26 cellular contexts compared by ENCODE assay signal in genomic region chr10:75889051-75889450, GRCh38.
"Had no signal": no experiment of that assay in that cellular context is flagged by ENCODE, and none has a peak within 500 bp of the region (broad histone marks: within the 10 kb centered on the region; RNA-seq: fewer than 3 reads in every experiment).

No MANE protein-coding gene starts in this region.

- H3K4me1 Mint-ChIP-seq: immature natural killer cell; memory B cell; naive thymus-derived CD4-positive, alpha-beta T cell had no signal

- H3K9me3 Mint-ChIP-seq: immature natural killer cell; natural killer cell treated with Interleukin-12 subunit alpha and Interleukin-12 subunit beta and Interleukin-15 and Interleukin-18, amount 100 ng/mL, for 72 hours had no signal

- H3K4me3 Mint-ChIP-seq: immature natural killer cell; memory B cell; naive thymus-derived CD4-positive, alpha-beta T cell; natural killer cell treated with Interleukin-12 subunit alpha and Interleukin-12 subunit beta and Interleukin-15 and Interleukin-18, amount 100 ng/mL, for 72 hours; stimulated activated naive CD8-positive, alpha-beta T cell treated with anti-CD3 and anti-CD28 coated beads, Interleukin-15, Interleukin-2, amounts not matched to agents 100 ng/mL and 50 ng/mL, for 24 hours had no signal

- H3K36me3 ChIP-seq: left ventricle myocardium inferior, ovary, right atrium auricular region, right lobe of liver, suprapubic skin, thoracic aorta, tibial artery, upper lobe of right lung had no signal

- DNase-seq: hypothalamus; immature natural killer cell; left ventricle myocardium inferior; midbrain; mucosa of descending colon; naive thymus-derived CD4-positive, alpha-beta T cell; ovary; right lobe of liver; stimulated activated CD4-positive, alpha-beta T cell treated with anti-CD3 and anti-CD28 coated beads, Interleukin-1b, Interleukin-23, amount 100 ng/mL, for 48 hours; stimulated activated CD4-positive, alpha-beta T cell treated with anti-CD3 and anti-CD28 coated beads, Interleukin-2, amount 100 ng/mL, for 48 hours; stimulated activated CD4-positive, alpha-beta T cell treated with anti-CD3 and anti-CD28 coated beads, Interleukin-4, amount 100 ng/mL, for 4 hours; stimulated activated CD8-positive, alpha-beta memory T cell treated with anti-CD3 and anti-CD28 coated beads, Interleukin-4, amount 100 ng/mL, for 48 hours; stimulated activated naive CD4-positive, alpha-beta T cell; tibial artery; trophoblast cell; upper lobe of right lung had no signal

- H3K27ac ChIP-seq: left ventricle myocardium inferior, ovary, right atrium auricular region, right lobe of liver, suprapubic skin, thoracic aorta, tibial artery, upper lobe of right lung had no signal

- FAIRE-seq: urothelium cell line had no signal

- H3K27me3 Mint-ChIP-seq: memory B cell; stimulated activated naive CD8-positive, alpha-beta T cell treated with anti-CD3 and anti-CD28 coated beads, Interleukin-15, Interleukin-2, amounts not matched to agents 100 ng/mL and 50 ng/mL, for 24 hours had no signal

- ATAC-seq: mucosa of descending colon; naive thymus-derived CD4-positive, alpha-beta T cell; natural killer cell treated with Interleukin-12 subunit alpha and Interleukin-12 subunit beta and Interleukin-15 and Interleukin-18, amount 100 ng/mL, for 72 hours; right lobe of liver; upper lobe of right lung had no signal

- H3K27ac Mint-ChIP-seq: immature natural killer cell; memory B cell; naive thymus-derived CD4-positive, alpha-beta T cell; natural killer cell treated with Interleukin-12 subunit alpha and Interleukin-12 subunit beta and Interleukin-15 and Interleukin-18, amount 100 ng/mL, for 72 hours; progenitor cell of endocrine pancreas; stimulated activated naive CD8-positive, alpha-beta T cell treated with anti-CD3 and anti-CD28 coated beads, Interleukin-15, Interleukin-2, amounts not matched to agents 100 ng/mL and 50 ng/mL, for 24 hours had no signal

- H3K36me3 Mint-ChIP-seq: immature natural killer cell; memory B cell; naive thymus-derived CD4-positive, alpha-beta T cell; natural killer cell treated with Interleukin-12 subunit alpha and Interleukin-12 subunit beta and Interleukin-15 and Interleukin-18, amount 100 ng/mL, for 72 hours had no signal

- H3K4me3 ChIP-seq: left ventricle myocardium inferior, lung, mucosa of descending colon, ovary, right atrium auricular region, right lobe of liver, smooth muscle cell, suprapubic skin, thoracic aorta, tibial artery, upper lobe of right lung had no signal

- H3K9me3 ChIP-seq: left ventricle myocardium inferior, mucosa of descending colon, ovary, right atrium auricular region, right lobe of liver, suprapubic skin, thoracic aorta, tibial artery, upper lobe of right lung had no signal

- H3K27me3 ChIP-seq: ovary, right atrium auricular region, right lobe of liver, suprapubic skin, tibial artery, upper lobe of right lung had no signal

- H3K4me2 ChIP-seq: smooth muscle cell had no signal

- H3K4me1 ChIP-seq: left ventricle myocardium inferior, right atrium auricular region, right lobe of liver, suprapubic skin, tibial artery, upper lobe of right lung had no signal
